ENCODE assay signal across 1 cellular context in genomic region chr2:113122364-113122763, GRCh38.
A peak's percentile ranks its signal among the peaks of the same experiment; 100 is the strongest.
TF ChIP-seq lines count a peak whose summit lies in the region.

No MANE protein-coding gene starts in this region.

TF ChIP-seq in liver, 16 proteins besides CTCF, POLR2A, EP300 and RAD21 (continued from another document):
- TF ChIP-seq GABPA (IDR thresholded peaks at IDR 0.05 in 1 of 2, conservative IDR thresholded peaks at IDR 0.05 in 1 of 2), result peak in 1 of 2 donors; percentile 30
- peak; percentile 37 for TF ChIP-seq MAX (IDR thresholded peaks at IDR 0.05)
- peak; percentile 56 to 75 for TF ChIP-seq JUND (IDR thresholded peaks at IDR 0.05)
- TF ChIP-seq FOXA2 (IDR thresholded peaks at IDR 0.05), result no peak
- peak; percentile 97 for TF ChIP-seq RXRA (IDR thresholded peaks at IDR 0.05)
- peak; percentile 19 for TF ChIP-seq FOXA1 (IDR thresholded peaks at IDR 0.05)
- peak; percentile 58 for TF ChIP-seq ATF3 (IDR thresholded peaks at IDR 0.05)
- no peak for TF ChIP-seq TAF1 (conservative IDR thresholded peaks at IDR 0.05)
- peak; percentile 91 to 98 for TF ChIP-seq EGR1 (IDR thresholded peaks at IDR 0.05; ENCODE audit: low read depth in 2 of 2)
